ENCODE assay signal across 10 cellular contexts in genomic region chr22:45290410-45290936, GRCh38. TPM values are rescaled to one million over a fixed set of nuclear protein-coding genes. Genes with fewer than 3 reads are reported as not detected.
A peak's percentile ranks its signal among the peaks of the same experiment; 100 is the strongest.
DNase-seq lines count a peak whose midpoint lies in the region; ATAC-seq and TF ChIP-seq lines count a peak whose summit lies in the region.
"Had no signal": no experiment of that assay in that cellular context is flagged by ENCODE, and none has a peak within 500 bp of the region (broad histone marks: within the 10 kb centered on the region; RNA-seq: fewer than 3 reads in every experiment).

No MANE protein-coding gene starts in this region.

- no peak overlapping the region for H3K27ac Mint-ChIP-seq in CD4-positive, alpha-beta memory T cell
- H3K27ac Mint-ChIP-seq in activated T-helper 1 cell treated with anti-CD3 and anti-CD28 coated beads, Interleukin-12 subunit alpha, Interleukin-12 subunit beta, Interleukin-2, Interleukin-4 antibody, amounts not matched to agents 30 ng/mL and 10 ng/mL and 1 ng/mL, durations not matched to agents 14 hours and 24 hours and 36 hours, result no peak overlapping the region

- H3K36me3 ChIP-seq in H7 (replicated peaks; ENCODE audit: control insufficient read depth, insufficient read depth, low read length) (no peaks in the 10 kb centered on the region), hepatocyte (replicated peaks; ENCODE audit: insufficient read depth, low read depth) (no peaks in the 10 kb centered on the region)
- no peaks in the 10 kb centered on the region for H3K36me3 ChIP-seq in CD4-positive, alpha-beta memory T cell (ENCODE audit: insufficient read depth, low read length)

- H3K4me1 ChIP-seq in hepatocyte (ENCODE audit: insufficient read depth), result no peaks in the 10 kb centered on the region
- H3K4me1 ChIP-seq in CD4-positive, alpha-beta memory T cell (ENCODE audit: insufficient read depth, low read length), result no peaks in the 10 kb centered on the region

- intact Hi-C loops in CD4-positive, alpha-beta memory T cell (cut with micrococcal nuclease), result no loop called here
- intact Hi-C loops in activated T-helper 1 cell treated with anti-CD3 and anti-CD28 coated beads, Interleukin-12 subunit alpha, Interleukin-12 subunit beta, Interleukin-2, Interleukin-4 antibody, amounts not matched to agents 30 ng/mL and 10 ng/mL and 1 ng/mL, durations not matched to agents 14 hours and 24 hours and 36 hours (cut with micrococcal nuclease), result no loop called here

- H3K27me3 ChIP-seq in AG04450 (ENCODE audit: control insufficient read depth, insufficient read depth, low read length), result peaks cover 22% of the 10 kb centered on the region
- peaks cover 6% of the 10 kb centered on the region; the same call in 1 of the 2 replicates for H3K27me3 ChIP-seq in H7 (ENCODE audit: control insufficient read depth, insufficient read depth, low read length)
- no peaks in the 10 kb centered on the region for H3K27me3 ChIP-seq in hepatocyte
- H3K27me3 ChIP-seq in CD4-positive, alpha-beta memory T cell (ENCODE audit: insufficient read depth, low read length), result no peaks in the 10 kb centered on the region

- no peak overlapping the region for H3K4me3 Mint-ChIP-seq in CD4-positive, alpha-beta memory T cell
- no peak overlapping the region for H3K4me3 Mint-ChIP-seq in activated T-helper 1 cell treated with anti-CD3 and anti-CD28 coated beads, Interleukin-12 subunit alpha, Interleukin-12 subunit beta, Interleukin-2, Interleukin-4 antibody, amounts not matched to agents 30 ng/mL and 10 ng/mL and 1 ng/mL, durations not matched to agents 14 hours and 24 hours and 36 hours

- no peaks in the 10 kb centered on the region; the same call in 1 of the 2 replicates for H3K9me3 ChIP-seq in AG04450 (ENCODE audit: control insufficient read depth, insufficient read depth, low read length)
- H3K9me3 ChIP-seq in hepatocyte (ENCODE audit: low read depth), result no peaks in the 10 kb centered on the region
- H3K9me3 ChIP-seq in CD4-positive, alpha-beta memory T cell (ENCODE audit: control insufficient read depth in 1 of 2, low read length in 2 of 2), result no peaks in the 10 kb centered on the region

- ATAC-seq in activated CD4-positive, CD25-positive, alpha-beta regulatory T cell treated with anti-CD3 and anti-CD28 coated beads, Interleukin-2, amount 50 U/mL, for 24 hours, result no peak

- 49% methylated on average over 18 of the region's 18 CpGs for WGBS in hepatocyte (ENCODE audit: low lambda C conversion rate, missing lambda C conversion rate)

- TF ChIP-seq CTCF in AG04450 (IDR thresholded peaks at IDR 0.05; ENCODE audit: low read depth, low read length) (no peak), hepatocyte (IDR thresholded peaks at IDR 0.05; ENCODE audit: poor library complexity) (no peak)

- CTCF ChIA-PET in AG04450 (lab: Charles Lee), result no interaction called here
- CTCF ChIA-PET in CD4-positive, alpha-beta memory T cell (lab: Charles Lee; ENCODE audit: partially characterized antibody), result no interaction called here

- H3K27me3 Mint-ChIP-seq in CD4-positive, alpha-beta memory T cell, result peaks cover 0 to 2% of the 10 kb centered on the region in 2 donors
- peaks cover 11% of the 10 kb centered on the region for H3K27me3 Mint-ChIP-seq in activated T-helper 1 cell treated with anti-CD3 and anti-CD28 coated beads, Interleukin-12 subunit alpha, Interleukin-12 subunit beta, Interleukin-2, Interleukin-4 antibody, amounts not matched to agents 30 ng/mL and 10 ng/mL and 1 ng/mL, durations not matched to agents 14 hours and 24 hours and 36 hours (ENCODE audit: insufficient read depth)

- H2AFZ ChIP-seq in hepatocyte, result no peak overlapping the region

- H3K4me3 ChIP-seq in AG04450 (ENCODE audit: low read depth, low read length) (no peak overlapping the region), H7 (ENCODE audit: insufficient read depth, low read depth, low read length) (no peak overlapping the region), hepatocyte (no peak overlapping the region)
- no peak overlapping the region for H3K4me3 ChIP-seq in CD4-positive, alpha-beta memory T cell (ENCODE audit: low read length in 2 of 2)

- DNase-seq in AG04450 (ENCODE audit: low read depth, low spot score), result peak; percentile 39
- peak; percentile 63 for DNase-seq in H7
- peak; percentile 75 for DNase-seq in SK-N-DZ (ENCODE audit: low spot score)
- DNase-seq in hepatocyte (ENCODE audit: low spot score), result peak; percentile 76
- DNase-seq in CD4-positive, alpha-beta memory T cell, result no peak
- DNase-seq in activated T-helper 1 cell treated with anti-CD3 and anti-CD28 coated beads, Interleukin-12 subunit alpha, Interleukin-12 subunit beta, Interleukin-2, Interleukin-4 antibody, amounts not matched to agents 30 ng/mL and 10 ng/mL and 1 ng/mL, durations not matched to agents 14 hours and 24 hours and 36 hours (ENCODE audit: low spot score), result no peak
- DNase-seq in iPS-NIHi7 (ENCODE audit: extremely low spot score), result no peak
- DNase-seq: DND-41, RPMI8226 had no signal

- H3K9me2 ChIP-seq in hepatocyte (replicated peaks; ENCODE audit: insufficient read depth), result no peaks in the 10 kb centered on the region

- POLR2A ChIA-PET in AG04450 (lab: Yijun Ruan, JAX), result interaction anchor here (0.6 kb wide), 1 partner anchor 9 kb away, joined by 3 read pairs; no protein-coding TSS in a partner anchor
- POLR2A ChIA-PET in CD4-positive, alpha-beta memory T cell (lab: Charles Lee; ENCODE audit: partially characterized antibody), result no interaction called here

- H3K27ac ChIP-seq in AG04450 (ENCODE audit: low read depth, low read length) (no peak overlapping the region), hepatocyte (no peak overlapping the region)
- no peak overlapping the region for H3K27ac ChIP-seq in CD4-positive, alpha-beta memory T cell (ENCODE audit: low read depth, low read length)

- no peaks in the 10 kb centered on the region for H3K36me3 Mint-ChIP-seq in CD4-positive, alpha-beta memory T cell
- H3K36me3 Mint-ChIP-seq in activated T-helper 1 cell treated with anti-CD3 and anti-CD28 coated beads, Interleukin-12 subunit alpha, Interleukin-12 subunit beta, Interleukin-2, Interleukin-4 antibody, amounts not matched to agents 30 ng/mL and 10 ng/mL and 1 ng/mL, durations not matched to agents 14 hours and 24 hours and 36 hours (ENCODE audit: low read depth), result no peaks in the 10 kb centered on the region

- H3K4me1 Mint-ChIP-seq in CD4-positive, alpha-beta memory T cell, result peaks cover 0 to under 1% (median 0%) of the 10 kb centered on the region in 4 donors
- H3K4me1 Mint-ChIP-seq in activated T-helper 1 cell treated with anti-CD3 and anti-CD28 coated beads, Interleukin-12 subunit alpha, Interleukin-12 subunit beta, Interleukin-2, Interleukin-4 antibody, amounts not matched to agents 30 ng/mL and 10 ng/mL and 1 ng/mL, durations not matched to agents 14 hours and 24 hours and 36 hours (ENCODE audit: low read depth), result no peaks in the 10 kb centered on the region

- no peaks in the 10 kb centered on the region for H4K20me1 ChIP-seq in hepatocyte (ENCODE audit: insufficient read depth, poor library complexity, severe bottlenecking)

- H3K4me2 ChIP-seq in hepatocyte, result peak overlapping the region; percentile 52

- no peaks in the 10 kb centered on the region for H3K9me3 Mint-ChIP-seq in CD4-positive, alpha-beta memory T cell
- H3K9me3 Mint-ChIP-seq in activated T-helper 1 cell treated with anti-CD3 and anti-CD28 coated beads, Interleukin-12 subunit alpha, Interleukin-12 subunit beta, Interleukin-2, Interleukin-4 antibody, amounts not matched to agents 30 ng/mL and 10 ng/mL and 1 ng/mL, durations not matched to agents 14 hours and 24 hours and 36 hours, result no peaks in the 10 kb centered on the region

- no peaks in the 10 kb centered on the region for H3K79me2 ChIP-seq in hepatocyte

RNA-seq across cellular contexts. Expression of gene UPK3A, which starts 5.7 kb away (rescaled TPM):
- not detected in 2 replicates for polyA plus RNA-seq in AG04450 (2011; rRNA removed)
- not detected in 2 replicates for polyA minus RNA-seq in AG04450 (2011; rRNA and poly(A)+ RNA removed)
- total RNA-seq in H7 (2014; rRNA removed; shearing (Covaris generic)), result 0.41 TPM in 1 of 2 replicates, not detected in the other
- not detected in 2 replicates for polyA plus RNA-seq in SK-N-DZ (2014; cell fraction: cytosol; rRNA removed)
- polyA plus RNA-seq in SK-N-DZ (2014; cell fraction: nucleus; rRNA removed), result not detected in 2 replicates
- total RNA-seq in hepatocyte, result 14.4 and 14.9 TPM in 2 replicates
- 41.8 and 71.5 TPM in 2 replicates for polyA plus RNA-seq in hepatocyte
- not detected for total RNA-seq in CD4-positive, alpha-beta memory T cell
- polyA plus RNA-seq in CD4-positive, alpha-beta memory T cell, result not detected
- total RNA-seq in activated T-helper 1 cell treated with anti-CD3 and anti-CD28 coated beads, Interleukin-12 subunit alpha, Interleukin-12 subunit beta, Interleukin-2, Interleukin-4 antibody, amounts not matched to agents 30 ng/mL and 10 ng/mL and 1 ng/mL, durations not matched to agents 14 hours and 24 hours and 36 hours, result not detected in 2 replicates

RNA-seq across cellular contexts. Expression of gene FAM118A, which starts 19.3 kb away (rescaled TPM):
- polyA plus RNA-seq in AG04450 (2011; rRNA removed) (22.6 and 23.3 TPM in 2 replicates), hepatocyte (193 and 289 TPM in 2 replicates)
- polyA minus RNA-seq in AG04450 (2011; rRNA and poly(A)+ RNA removed), result 22.9 and 25.2 TPM in 2 replicates
- 15.7 and 31.1 TPM in 2 replicates for total RNA-seq in H7 (2014; rRNA removed; shearing (Covaris generic))
- polyA plus RNA-seq in SK-N-DZ (2014; cell fraction: cytosol; rRNA removed), result 10.1 and 12.7 TPM in 2 replicates
- polyA plus RNA-seq in SK-N-DZ (2014; cell fraction: nucleus; rRNA removed), result 15.3 and 20.0 TPM in 2 replicates
- total RNA-seq in hepatocyte, result 65.7 and 94.2 TPM in 2 replicates
- 100 to 1,000 TPM; 119 to 122 TPM for total RNA-seq in CD4-positive, alpha-beta memory T cell
- polyA plus RNA-seq in CD4-positive, alpha-beta memory T cell, result 10 to 100 TPM; 34.5 to 51.0 TPM
- total RNA-seq in activated T-helper 1 cell treated with anti-CD3 and anti-CD28 coated beads, Interleukin-12 subunit alpha, Interleukin-12 subunit beta, Interleukin-2, Interleukin-4 antibody, amounts not matched to agents 30 ng/mL and 10 ng/mL and 1 ng/mL, durations not matched to agents 14 hours and 24 hours and 36 hours, result 30.7 and 38.6 TPM in 2 replicates

RNA-seq across cellular contexts. Expression of gene KIAA0930, which starts 49.8 kb away (rescaled TPM):
- polyA plus RNA-seq in AG04450 (2011; rRNA removed) (49.4 and 58.0 TPM in 2 replicates), hepatocyte (42.0 and 43.6 TPM in 2 replicates)
- 29.0 and 40.5 TPM in 2 replicates for polyA minus RNA-seq in AG04450 (2011; rRNA and poly(A)+ RNA removed)
- 37.5 and 43.9 TPM in 2 replicates for total RNA-seq in H7 (2014; rRNA removed; shearing (Covaris generic))
- polyA plus RNA-seq in SK-N-DZ (2014; cell fraction: cytosol; rRNA removed), result 34.4 and 35.8 TPM in 2 replicates
- 30.4 and 46.5 TPM in 2 replicates for polyA plus RNA-seq in SK-N-DZ (2014; cell fraction: nucleus; rRNA removed)
- total RNA-seq in hepatocyte, result 30.9 and 62.9 TPM in 2 replicates
- total RNA-seq in CD4-positive, alpha-beta memory T cell, result 10 to 100 TPM; 27.9 to 36.7 TPM
- polyA plus RNA-seq in CD4-positive, alpha-beta memory T cell, result 1 to 10 TPM; 1.2 to 1.7 TPM
- 45.5 and 48.7 TPM in 2 replicates for total RNA-seq in activated T-helper 1 cell treated with anti-CD3 and anti-CD28 coated beads, Interleukin-12 subunit alpha, Interleukin-12 subunit beta, Interleukin-2, Interleukin-4 antibody, amounts not matched to agents 30 ng/mL and 10 ng/mL and 1 ng/mL, durations not matched to agents 14 hours and 24 hours and 36 hours

Comparison
In these comparisons a context has a peak if more than half of its experiments do, and no peak if none do; other contexts are left out.
1. DNase-seq: peak in AG04450 (single experiment), H7 (single experiment), SK-N-DZ (single experiment) and hepatocyte (single experiment); none in CD4-positive, alpha-beta memory T cell (0 of 5), activated T-helper 1 cell treated with anti-CD3 and anti-CD28 coated beads, Interleukin-12 subunit alpha, Interleukin-12 subunit beta, Interleukin-2, Interleukin-4 antibody, amounts not matched to agents 30 ng/mL and 10 ng/mL and 1 ng/mL, durations not matched to agents 14 hours and 24 hours and 36 hours (single experiment) and iPS-NIHi7 (single experiment).
2. RNA of gene UPK3A, which starts 5.7 kb away (total RNA-seq): 14.4 to 14.9 TPM in hepatocyte; 0.41 TPM in H7, not detected in CD4-positive, alpha-beta memory T cell and not detected in activated T-helper 1 cell treated with anti-CD3 and anti-CD28 coated beads, Interleukin-12 subunit alpha, Interleukin-12 subunit beta, Interleukin-2, Interleukin-4 antibody, amounts not matched to agents 30 ng/mL and 10 ng/mL and 1 ng/mL, durations not matched to agents 14 hours and 24 hours and 36 hours; every median in the first group is over 10 times any median in the second.